ENCODE assay signal across 9 cellular contexts in the genomic region with DNA sequence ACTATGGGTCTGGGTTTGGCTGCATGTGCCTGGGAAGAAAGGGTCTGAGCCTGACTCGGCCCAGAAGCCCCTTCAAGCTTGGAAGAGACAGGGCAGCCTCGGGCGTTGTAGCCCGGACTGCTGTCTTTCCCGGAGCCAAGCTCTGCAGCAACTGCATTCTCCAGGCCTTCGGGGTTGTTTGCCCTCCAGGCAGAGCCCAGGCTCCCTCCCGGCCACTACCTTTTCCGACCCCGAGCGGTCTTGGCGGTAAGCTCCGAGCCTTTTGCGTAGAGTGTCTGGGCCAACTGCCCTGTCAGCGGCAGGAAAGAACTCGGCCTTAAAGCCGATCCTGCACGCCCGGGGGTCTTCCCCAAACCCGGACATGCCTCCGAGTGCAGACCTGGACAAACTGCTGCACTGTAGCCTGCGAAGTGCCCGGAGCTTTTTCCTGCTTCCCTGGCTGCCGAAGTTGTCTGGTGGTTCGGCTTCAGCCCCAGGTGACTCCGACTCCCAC. TPM values are rescaled to one million over a fixed set of nuclear protein-coding genes. Genes with fewer than 3 reads are reported as not detected.
DNase-seq lines count a peak whose midpoint lies in the region; ATAC-seq lines count a peak whose summit lies in the region.
"Had no signal": no experiment of that assay in that cellular context is flagged by ENCODE, and none has a peak within 500 bp of the region (broad histone marks: within the 10 kb centered on the region; RNA-seq: fewer than 3 reads in every experiment).

No MANE protein-coding gene starts in this region.

- peak overlapping the region; percentile 86 for H3K27ac Mint-ChIP-seq in activated naive CD4-positive, alpha-beta T cell treated with anti-CD3 and anti-CD28 coated beads, Interleukin-2, amount 10 ng/mL, durations not matched to agents 7 days and 5 days
- H3K27ac Mint-ChIP-seq in activated naive CD4-positive, alpha-beta T cell treated with anti-CD3 and anti-CD28 coated beads for 36 hours: no peak overlapping the region
- peak overlapping the region in 1 of 2 donors; percentile 61 for H3K27ac Mint-ChIP-seq in T-cell
- no peak overlapping the region for H3K27ac Mint-ChIP-seq in stimulated activated memory B cell treated with anti-CD40 and anti-IgM and Interleukin-4, amounts not matched to agents 10 μg/mL and 1 μg/mL and 100 μg/mL, for 72 hours

- H3K4me3 Mint-ChIP-seq in activated naive CD4-positive, alpha-beta T cell treated with anti-CD3 and anti-CD28 coated beads, Interleukin-2, amount 10 ng/mL, durations not matched to agents 7 days and 5 days: peak overlapping the region; percentile 33
- H3K4me3 Mint-ChIP-seq in activated naive CD4-positive, alpha-beta T cell treated with anti-CD3 and anti-CD28 coated beads for 36 hours: no peak overlapping the region
- H3K4me3 Mint-ChIP-seq in T-cell: peak overlapping the region; percentile 25 to 75 (median 50)
- peak overlapping the region; percentile 68 for H3K4me3 Mint-ChIP-seq in stimulated activated memory B cell treated with anti-CD40 and anti-IgM and Interleukin-4, amounts not matched to agents 10 μg/mL and 1 μg/mL and 100 μg/mL, for 72 hours

- no peaks in the 10 kb centered on the region for H3K36me3 ChIP-seq in iPS-18a (ENCODE audit: control insufficient read depth, low read depth, low read length)

- peak overlapping the region; percentile 64 for H3K4me3 ChIP-seq in iPS-18a (ENCODE audit: low read length)

- H3K36me3 Mint-ChIP-seq in activated naive CD4-positive, alpha-beta T cell treated with anti-CD3 and anti-CD28 coated beads, Interleukin-2, amount 10 ng/mL, durations not matched to agents 7 days and 5 days: peaks cover 3% of the 10 kb centered on the region
- H3K36me3 Mint-ChIP-seq in activated naive CD4-positive, alpha-beta T cell treated with anti-CD3 and anti-CD28 coated beads for 36 hours (ENCODE audit: low read depth): no peaks in the 10 kb centered on the region
- H3K36me3 Mint-ChIP-seq in T-cell: no peaks in the 10 kb centered on the region
- no peaks in the 10 kb centered on the region for H3K36me3 Mint-ChIP-seq in stimulated activated memory B cell treated with anti-CD40 and anti-IgM and Interleukin-4, amounts not matched to agents 10 μg/mL and 1 μg/mL and 100 μg/mL, for 72 hours

- H3K4me1 Mint-ChIP-seq in activated naive CD4-positive, alpha-beta T cell treated with anti-CD3 and anti-CD28 coated beads, Interleukin-2, amount 10 ng/mL, durations not matched to agents 7 days and 5 days: peaks cover 54% of the 10 kb centered on the region
- peaks cover 61% of the 10 kb centered on the region for H3K4me1 Mint-ChIP-seq in activated naive CD4-positive, alpha-beta T cell treated with anti-CD3 and anti-CD28 coated beads for 36 hours (ENCODE audit: low read depth)
- H3K4me1 Mint-ChIP-seq in T-cell: peaks cover 58 to 65% (median 61%) of the 10 kb centered on the region in 3 donors
- peaks cover 44% of the 10 kb centered on the region for H3K4me1 Mint-ChIP-seq in stimulated activated memory B cell treated with anti-CD40 and anti-IgM and Interleukin-4, amounts not matched to agents 10 μg/mL and 1 μg/mL and 100 μg/mL, for 72 hours

- CTCF ChIA-PET in activated naive CD4-positive, alpha-beta T cell treated with anti-CD3 and anti-CD28 coated beads, Interleukin-2, amount 10 ng/mL, durations not matched to agents 7 days and 5 days (lab: Charles Lee): no interaction called here
- CTCF ChIA-PET in activated naive CD4-positive, alpha-beta T cell treated with anti-CD3 and anti-CD28 coated beads for 36 hours (lab: Charles Lee): interaction anchor here (0.6 kb wide), 1 partner anchor 1090 kb away, joined by 3 read pairs; no protein-coding TSS in a partner anchor
- CTCF ChIA-PET in T-cell (lab: Charles Lee): no interaction called here

- H3K9me3 Mint-ChIP-seq in activated naive CD4-positive, alpha-beta T cell treated with anti-CD3 and anti-CD28 coated beads, Interleukin-2, amount 10 ng/mL, durations not matched to agents 7 days and 5 days: no peaks in the 10 kb centered on the region
- H3K9me3 Mint-ChIP-seq in activated naive CD4-positive, alpha-beta T cell treated with anti-CD3 and anti-CD28 coated beads for 36 hours: no peaks in the 10 kb centered on the region
- peaks cover 0 to under 1% (median 0%) of the 10 kb centered on the region in 3 donors for H3K9me3 Mint-ChIP-seq in T-cell
- no peaks in the 10 kb centered on the region for H3K9me3 Mint-ChIP-seq in stimulated activated memory B cell treated with anti-CD40 and anti-IgM and Interleukin-4, amounts not matched to agents 10 μg/mL and 1 μg/mL and 100 μg/mL, for 72 hours

- H3K27ac ChIP-seq in iPS-18a (ENCODE audit: low read length): no peak overlapping the region

- POLR2A ChIA-PET in T-cell (lab: Charles Lee): no interaction called here

- peaks cover 100% of the 10 kb centered on the region for H3K27me3 Mint-ChIP-seq in activated naive CD4-positive, alpha-beta T cell treated with anti-CD3 and anti-CD28 coated beads, Interleukin-2, amount 10 ng/mL, durations not matched to agents 7 days and 5 days
- H3K27me3 Mint-ChIP-seq in activated naive CD4-positive, alpha-beta T cell treated with anti-CD3 and anti-CD28 coated beads for 36 hours (ENCODE audit: low read depth): peaks cover 77% of the 10 kb centered on the region
- peaks cover 59 to 82% of the 10 kb centered on the region in 2 donors for H3K27me3 Mint-ChIP-seq in T-cell
- H3K27me3 Mint-ChIP-seq in stimulated activated memory B cell treated with anti-CD40 and anti-IgM and Interleukin-4, amounts not matched to agents 10 μg/mL and 1 μg/mL and 100 μg/mL, for 72 hours: peaks cover 88% of the 10 kb centered on the region

- ATAC-seq in T-cell (replicated peaks in 1 of 4): no peak
- ATAC-seq in stimulated activated memory B cell treated with anti-CD40 and anti-IgM and Interleukin-4, amounts not matched to agents 10 μg/mL and 1 μg/mL and 100 μg/mL, for 72 hours: no peak
- ATAC-seq in GM18873 (IDR thresholded peaks at IDR 0.05; ENCODE audit: low FRiP score, unreplicated experiment): no peak
- no peak for ATAC-seq in HG03045 (IDR thresholded peaks at IDR 0.05; ENCODE audit: unreplicated experiment)

- H3K4me1 ChIP-seq in iPS-18a (ENCODE audit: control insufficient read depth, low read depth, low read length): peaks cover 33% of the 10 kb centered on the region

- intact Hi-C loops in activated naive CD4-positive, alpha-beta T cell treated with anti-CD3 and anti-CD28 coated beads for 36 hours (cut with micrococcal nuclease): loop anchor here (10.0 kb wide), 1 partner anchor 806 kb away; a partner anchor contains a TSS

- DNase-seq in activated naive CD4-positive, alpha-beta T cell treated with anti-CD3 and anti-CD28 coated beads, Interleukin-2, amount 10 ng/mL, durations not matched to agents 7 days and 5 days: no peak
- no peak for DNase-seq in activated naive CD4-positive, alpha-beta T cell treated with anti-CD3 and anti-CD28 coated beads for 36 hours
- DNase-seq in T-cell (peak in 1 of 34 experiments; percentile 11), iPS-NIHi11 (ENCODE audit: low spot score) (no peak)
- DNase-seq: midbrain had no signal

- H3K9me3 ChIP-seq in iPS-18a (ENCODE audit: control insufficient read depth, low read depth, low read length): no peaks in the 10 kb centered on the region

- no peak overlapping the region for H3K9ac ChIP-seq in iPS-18a (ENCODE audit: low read length)

- peaks cover 100% of the 10 kb centered on the region for H3K27me3 ChIP-seq in iPS-18a (ENCODE audit: control insufficient read depth, insufficient read depth, low read length)

RNA-seq across cellular contexts. Expression of a gene that starts 1.3 kb away (rescaled TPM):
- total RNA-seq in activated naive CD4-positive, alpha-beta T cell treated with anti-CD3 and anti-CD28 coated beads for 36 hours: not detected
- not detected for total RNA-seq in T-cell

RNA-seq across cellular contexts. Expression of a gene that starts 10.1 kb away (rescaled TPM):
- 10 to 100 TPM; 58.9 to 69.8 TPM for total RNA-seq in activated naive CD4-positive, alpha-beta T cell treated with anti-CD3 and anti-CD28 coated beads for 36 hours
- 10 to 100 TPM; 52.5 to 65.0 (median 59.7) TPM for total RNA-seq in T-cell
